ENCODE assay signal across 17 cellular contexts in genomic region chr17:67413399-67413798, GRCh38.
"Had no signal": no experiment of that assay in that cellular context is flagged by ENCODE, and none has a peak within 500 bp of the region (broad histone marks: within the 10 kb centered on the region; RNA-seq: fewer than 3 reads in every experiment).

No MANE protein-coding gene starts in this region.

- H3K4me3 ChIP-seq: cardiac muscle cell, heart left ventricle, lung, pancreas, sigmoid colon, spleen, stomach, testis, upper lobe of right lung had no signal

- H3K4me3 Mint-ChIP-seq: T-helper 2 cell treated with Interferon-gamma antibody and Interleukin-4, amounts not matched to agents 5 μg/mL and 100 μg/mL, for 36 hours had no signal

- H3K36me3 ChIP-seq: cardiac muscle cell, heart left ventricle, pancreas, sigmoid colon, spleen, stomach, upper lobe of right lung had no signal

- DNase-seq: activated CD4-positive, alpha-beta T cell treated with anti-CD3 and anti-CD28 coated beads, Interleukin-2, amount 50 U/mL, for 1 hour; activated T-cell treated with anti-CD3 and anti-CD28 coated beads, Interleukin-2, amount 50 U/mL, for 48 hours; foreskin fibroblast; heart left ventricle; left colon; midbrain; pancreas; sigmoid colon; spleen; stomach; testis; upper lobe of right lung had no signal

- H3K9me3 ChIP-seq: pancreas, stomach, testis, upper lobe of right lung had no signal

- ATAC-seq: heart left ventricle, pancreas, upper lobe of right lung had no signal

- H3K27ac ChIP-seq: cardiac muscle cell, heart left ventricle, pancreas, sigmoid colon, spleen, stomach, testis, upper lobe of right lung had no signal

- H3K27me3 ChIP-seq: cardiac muscle cell, heart left ventricle, pancreas, sigmoid colon, spleen, stomach, testis, upper lobe of right lung had no signal

- H3K27ac Mint-ChIP-seq: T-helper 2 cell treated with Interferon-gamma antibody and Interleukin-4, amounts not matched to agents 5 μg/mL and 100 μg/mL, for 36 hours had no signal

- FAIRE-seq: astrocyte, colon, pancreas had no signal

- H3K4me1 ChIP-seq: sigmoid colon had no signal
